ENCODE assay signal across 22 cellular contexts in the genomic region with DNA sequence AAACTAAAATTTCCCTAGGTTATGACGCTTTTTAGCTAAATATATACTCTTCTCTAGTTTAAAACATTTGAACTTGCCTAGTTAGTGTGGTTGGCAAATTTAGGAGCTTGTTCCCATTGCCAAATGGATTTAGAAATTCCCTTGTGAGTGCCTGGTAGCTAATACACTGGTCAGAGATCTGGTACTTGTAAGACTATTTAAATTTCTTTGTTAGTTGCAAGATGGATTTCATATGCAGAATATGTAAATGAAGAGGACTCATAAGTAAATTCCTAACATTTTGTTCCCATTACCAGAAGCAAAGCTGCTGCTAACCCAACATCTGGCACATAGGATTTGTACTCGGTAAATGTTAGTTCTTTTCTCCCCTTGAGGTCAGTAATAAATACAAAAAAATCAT.
"Had no signal": no experiment of that assay in that cellular context is flagged by ENCODE, and none has a peak within 500 bp of the region (broad histone marks: within the 10 kb centered on the region; RNA-seq: fewer than 3 reads in every experiment).

No MANE protein-coding gene starts in this region.

- H3K4me3 ChIP-seq: esophagus squamous epithelium, gastrocnemius medialis, lower lobe of right lung, prostate gland, right atrium auricular region, smooth muscle cell, stomach, testis, tibial artery had no signal

- H3K36me3 Mint-ChIP-seq: type B pancreatic cell had no signal

- H3K9me3 ChIP-seq: esophagus squamous epithelium, gastrocnemius medialis, lower lobe of right lung, prostate gland, right atrium auricular region, stomach, testis, tibial artery had no signal

- H3K4me1 Mint-ChIP-seq: naive thymus-derived CD8-positive, alpha-beta T cell; nephron progenitor cell; stimulated activated effector memory CD8-positive, alpha-beta T cell treated with anti-CD3 and anti-CD28 coated beads, Interleukin-12 subunit alpha, Interleukin-12 subunit beta, amount 100 ng/mL, for 72 hours had no signal

- H3K27ac Mint-ChIP-seq: naive thymus-derived CD8-positive, alpha-beta T cell; nephron progenitor cell; stimulated activated effector memory CD8-positive, alpha-beta T cell treated with anti-CD3 and anti-CD28 coated beads, Interleukin-12 subunit alpha, Interleukin-12 subunit beta, amount 100 ng/mL, for 72 hours; type B pancreatic cell had no signal

- H3K4me3 Mint-ChIP-seq: effector memory CD8-positive, alpha-beta T cell; naive thymus-derived CD8-positive, alpha-beta T cell; nephron progenitor cell; stimulated activated effector memory CD8-positive, alpha-beta T cell treated with anti-CD3 and anti-CD28 coated beads, Interleukin-12 subunit alpha, Interleukin-12 subunit beta, amount 100 ng/mL, for 72 hours; type B pancreatic cell had no signal

- H3K4me1 ChIP-seq: esophagus squamous epithelium, gastrocnemius medialis, lower lobe of right lung, prostate gland, right atrium auricular region, stomach, testis, tibial artery had no signal

- H3K27me3 ChIP-seq: esophagus squamous epithelium, gastrocnemius medialis, right atrium auricular region, stomach, testis, tibial artery had no signal

- H3K4me2 ChIP-seq: smooth muscle cell had no signal

- H3K36me3 ChIP-seq: gastrocnemius medialis, prostate gland, right atrium auricular region had no signal

- H3K9me3 Mint-ChIP-seq: effector memory CD8-positive, alpha-beta T cell; stimulated activated effector memory CD8-positive, alpha-beta T cell treated with anti-CD3 and anti-CD28 coated beads, Interleukin-12 subunit alpha, Interleukin-12 subunit beta, amount 100 ng/mL, for 72 hours; type B pancreatic cell had no signal

- DNase-seq: cortex of kidney; effector memory CD8-positive, alpha-beta T cell; erythroblast; esophagus squamous epithelium; gastrocnemius medialis; head of caudate nucleus; left ventricle myocardium superior; lower lobe of right lung; naive thymus-derived CD8-positive, alpha-beta T cell; nephron progenitor cell; nucleus accumbens; stimulated activated CD4-positive, alpha-beta T cell treated with anti-CD3 and anti-CD28 coated beads, Interleukin-2, amount 100 ng/mL, for 24 hours; stimulated activated CD4-positive, alpha-beta T cell treated with anti-CD3 and anti-CD28 coated beads, Interleukin-4, amount 100 ng/mL, for 24 hours; stimulated activated naive CD4-positive, alpha-beta T cell treated with Interleukin-2 at 50 U/mL for 16 hours; stomach; testis; tibial artery had no signal

- H3K27ac ChIP-seq: esophagus squamous epithelium, gastrocnemius medialis, lower lobe of right lung, prostate gland, right atrium auricular region, stomach, testis, tibial artery had no signal

- H3K27me3 Mint-ChIP-seq: effector memory CD8-positive, alpha-beta T cell; naive thymus-derived CD8-positive, alpha-beta T cell; type B pancreatic cell had no signal
